In the genomic region with DNA sequence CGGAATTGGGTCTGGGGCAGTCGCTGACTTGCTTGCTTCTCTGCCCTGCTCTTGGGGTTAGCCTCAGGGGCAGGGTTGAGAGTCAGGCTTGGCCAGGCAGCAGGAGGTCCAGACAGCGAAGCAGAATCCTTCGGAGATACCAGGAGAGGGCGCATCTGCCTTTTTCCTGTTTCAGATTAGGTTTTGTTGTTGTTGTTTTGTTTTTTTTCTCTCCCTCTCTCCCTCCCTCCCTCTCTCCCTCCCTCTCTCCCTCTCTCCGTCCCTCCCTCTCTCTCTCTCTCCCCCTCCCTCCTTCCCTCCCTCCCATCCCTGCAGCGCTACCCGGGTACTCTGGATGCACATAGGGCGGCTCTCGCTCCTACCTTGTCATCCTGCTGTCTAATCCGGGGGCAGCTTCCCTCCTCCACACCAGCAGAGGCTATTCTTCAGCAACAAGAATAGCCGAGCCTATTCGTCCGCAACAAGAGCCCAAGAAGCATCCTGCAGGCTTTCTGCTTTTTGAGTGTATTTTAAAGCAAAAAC, we compare ENCODE assay signal across 8 cellular contexts. TPM values are rescaled to one million over a fixed set of nuclear protein-coding genes. Genes with fewer than 3 reads are reported as not detected.
A peak's percentile ranks its signal among the peaks of the same experiment; 100 is the strongest.
DNase-seq lines count a peak whose midpoint lies in the region; ATAC-seq, FAIRE-seq and TF ChIP-seq lines count a peak whose summit lies in the region.

No MANE protein-coding gene starts in this region.

- DNase-seq in DMS53 (lab: John Stamatoyannopoulos, UW) (peak; percentile 93), HTR-8/SVneo (ENCODE audit: insufficient read length, low spot score) (peak; percentile 64), Panc1 (ENCODE audit: low read depth, low spot score) (no peak), glomerular visceral epithelial cell (ENCODE audit: extremely low spot score) (peak; percentile 62), nucleus accumbens (lab: John Stamatoyannopoulos, UW) (peak in 48 of 56 donors; percentile 26 to 81 (median 68))
- peak in 1 of 2 donors; percentile 40 for DNase-seq in activated naive CD4-positive, alpha-beta T cell treated with anti-CD3 and anti-CD28 coated beads, Interleukin-2, amount 50 U/mL, for 72 hours (ENCODE audit: low spot score in 2 of 2)

- no peaks in the 10 kb centered on the region for H3K36me3 ChIP-seq in Panc1 (ENCODE audit: control insufficient read depth, insufficient read depth, low read length)

- BruUV-seq in Panc1 (replicated peaks; lab: Mats Ljungman, UMichigan) = no TSS peak

- peak overlapping the region; percentile 68 to 88 for H3K4me3 ChIP-seq in Panc1 (ENCODE audit: low read depth in 2 of 2, low read length in 2 of 2)

- no peak for FAIRE-seq in HTR-8/SVneo (lab: Jason Lieb, UNC)

- ATAC-seq in GM21390 (IDR thresholded peaks at IDR 0.05; ENCODE audit: unreplicated experiment) (peak; percentile 30), Panc1 (peak; percentile 62), HG03521 (IDR thresholded peaks at IDR 0.05; ENCODE audit: unreplicated experiment) (no peak)
- peak; percentile 48 to 66 for ATAC-seq in activated naive CD4-positive, alpha-beta T cell treated with anti-CD3 and anti-CD28 coated beads, Interleukin-2, amount 50 U/mL, for 72 hours

- intact Hi-C loops in Panc1 (cut with micrococcal nuclease; ENCODE audit: unreplicated experiment) = no loop called here

- no peaks in the 10 kb centered on the region for H3K27me3 ChIP-seq in Panc1 (ENCODE audit: control insufficient read depth, insufficient read depth, low read length)

- H3K9me3 ChIP-seq in Panc1 (ENCODE audit: control insufficient read depth, insufficient read depth, low read depth, low read length) = no peaks in the 10 kb centered on the region

- H3K36me3 Mint-ChIP-seq in activated naive CD4-positive, alpha-beta T cell treated with anti-CD3 and anti-CD28 coated beads, Interleukin-2, amount 50 U/mL, for 72 hours = peaks cover 7 to 14% of the 10 kb centered on the region in 2 donors

- CTCF ChIA-PET in Panc1 (lab: Charles Lee) = interaction anchor here (0.5 to 0.6 kb wide), 2 partner anchors 295 to 607 kb away, joined by 5 to 6 read pairs; no protein-coding TSS in a partner anchor

- H3K27ac ChIP-seq in Panc1 (ENCODE audit: low read length) = peak overlapping the region; percentile 63

- TF ChIP-seq CTCF in Panc1 (IDR thresholded peaks at IDR 0.05) = 0 out of 2 replicates have a peak, but pooled peaks have one; percentile 44

- in situ Hi-C loops in Panc1 (cut with HindIII; ENCODE audit: low pct_unique_long_range_greater_than_20kb, low sequenced_read_pairs) = no loop called here

- H3K4me1 ChIP-seq in Panc1 (ENCODE audit: control insufficient read depth, insufficient read depth, low read length) = peaks cover 7% of the 10 kb centered on the region

- H3K27ac Mint-ChIP-seq in activated naive CD4-positive, alpha-beta T cell treated with anti-CD3 and anti-CD28 coated beads, Interleukin-2, amount 50 U/mL, for 72 hours = peak overlapping the region; percentile 86 to 87

- no peaks in the 10 kb centered on the region for H3K9me3 Mint-ChIP-seq in activated naive CD4-positive, alpha-beta T cell treated with anti-CD3 and anti-CD28 coated beads, Interleukin-2, amount 50 U/mL, for 72 hours

- POLR2A ChIA-PET in Panc1 (lab: Charles Lee) = no interaction called here

RNA-seq across cellular contexts. Expression of a gene that starts 0.8 kb away (rescaled TPM):
- total RNA-seq in Panc1 (2021; ENCODE audit: unreplicated experiment) = 66.8 TPM
- polyA plus RNA-seq in Panc1 (2012; ENCODE audit: insufficient read length) = 101 TPM
- 10 to 100 TPM; 47.8 to 66.5 TPM for total RNA-seq in activated naive CD4-positive, alpha-beta T cell treated with anti-CD3 and anti-CD28 coated beads, Interleukin-2, amount 50 U/mL, for 72 hours
